In the genomic region with DNA sequence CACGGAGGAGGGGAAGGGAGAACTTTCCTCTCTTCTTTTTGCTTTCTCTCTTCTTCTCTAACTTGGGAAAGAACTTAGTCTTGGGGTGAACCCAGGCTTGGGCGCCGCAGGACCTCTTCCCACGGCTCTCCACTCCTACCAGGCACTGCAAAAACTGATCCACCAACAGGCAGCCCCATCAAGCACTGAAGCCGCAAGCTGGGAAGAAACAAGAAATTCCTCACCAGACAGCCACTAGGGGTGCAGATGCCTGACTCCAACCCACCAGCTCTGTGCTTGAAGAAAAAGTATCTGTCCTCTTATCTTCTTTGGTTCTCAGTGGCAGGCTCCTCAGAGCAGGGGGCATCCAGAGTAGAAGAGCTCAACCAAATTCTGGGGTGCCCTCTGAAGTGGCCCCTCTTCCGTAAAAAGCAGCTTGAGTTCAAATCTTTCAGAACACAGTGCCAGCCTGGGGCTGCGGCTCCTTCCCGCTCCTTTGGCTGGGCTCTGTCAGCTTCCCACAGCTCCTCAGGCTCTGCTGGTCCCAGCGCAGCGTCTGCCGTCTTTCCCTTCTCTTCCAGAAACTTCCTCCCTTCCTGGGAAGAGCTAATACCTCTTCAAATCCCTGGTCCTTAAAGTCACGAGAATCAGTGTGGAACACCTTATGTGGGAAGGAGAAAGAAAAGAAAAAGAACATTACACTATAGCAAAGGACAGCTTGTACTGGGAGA, we compare ENCODE assay signal across 10 cellular contexts. TPM values are rescaled to one million over a fixed set of nuclear protein-coding genes. Genes with fewer than 3 reads are reported as not detected.
A peak's percentile ranks its signal among the peaks of the same experiment; 100 is the strongest.
DNase-seq lines count a peak whose midpoint lies in the region; ATAC-seq and TF ChIP-seq lines count a peak whose summit lies in the region.
"Had no signal": no experiment of that assay in that cellular context is flagged by ENCODE, and none has a peak within 500 bp of the region (broad histone marks: within the 10 kb centered on the region; RNA-seq: fewer than 3 reads in every experiment).

No MANE protein-coding gene starts in this region.

- TF ChIP-seq POLR2A in prostate gland (IDR thresholded peaks at IDR 0.05): no peak

- WGBS in prostate gland: 95% methylated on average over 12 of the region's 12 CpGs

- no peaks in the 10 kb centered on the region for H3K27me3 Mint-ChIP-seq in activated naive CD8-positive, alpha-beta T cell
- no peaks in the 10 kb centered on the region for H3K27me3 Mint-ChIP-seq in activated naive CD8-positive, alpha-beta T cell treated with anti-CD3 and anti-CD28 coated beads, Interleukin-2, amount 50 U/mL, for 24 hours
- peaks cover 18% of the 10 kb centered on the region for H3K27me3 Mint-ChIP-seq in glutamatergic neuron (ENCODE audit: unreplicated experiment)

- ATAC-seq in activated naive CD8-positive, alpha-beta T cell treated with anti-CD3 and anti-CD28 coated beads, Interleukin-2, amount 50 U/mL, for 24 hours: no peak

- no peak for DNase-seq in activated naive CD8-positive, alpha-beta T cell treated with anti-CD3 and anti-CD28 coated beads, Interleukin-2, amount 50 U/mL, for 24 hours
- peak; percentile 45 for DNase-seq in fibroblast of pulmonary artery (ENCODE audit: low read depth)
- no peak for DNase-seq in NCI-H2227 treated with DMSO at 0.1 percent for 48 hours (lab: John Stamatoyannopoulos, UW)
- DNase-seq in glutamatergic neuron: no peak
- DNase-seq in prostate gland (ENCODE audit: low spot score): no peak
- DNase-seq: EL had no signal

- H3K4me3 Mint-ChIP-seq in activated naive CD8-positive, alpha-beta T cell: peak overlapping the region; percentile 91
- no peak overlapping the region for H3K4me3 Mint-ChIP-seq in activated naive CD8-positive, alpha-beta T cell treated with anti-CD3 and anti-CD28 coated beads, Interleukin-2, amount 50 U/mL, for 24 hours
- H3K4me3 Mint-ChIP-seq in glutamatergic neuron (ENCODE audit: unreplicated experiment): no peak overlapping the region

- no peaks in the 10 kb centered on the region for H3K9me3 Mint-ChIP-seq in activated naive CD8-positive, alpha-beta T cell (ENCODE audit: low read depth)
- no peaks in the 10 kb centered on the region for H3K9me3 Mint-ChIP-seq in activated naive CD8-positive, alpha-beta T cell treated with anti-CD3 and anti-CD28 coated beads, Interleukin-2, amount 50 U/mL, for 24 hours
- no peaks in the 10 kb centered on the region for H3K9me3 Mint-ChIP-seq in glutamatergic neuron (ENCODE audit: unreplicated experiment)

- H3K36me3 ChIP-seq in SU-DHL-6 (ENCODE audit: low read length): no peaks in the 10 kb centered on the region
- H3K36me3 ChIP-seq in stomach smooth muscle (ENCODE audit: control insufficient read depth in 2 of 2, insufficient read depth in 2 of 2, low read length in 2 of 2): peaks cover 0 to 4% of the 10 kb centered on the region in 2 donors
- H3K36me3 ChIP-seq in prostate gland: no peaks in the 10 kb centered on the region

- H3K9me3 ChIP-seq in SU-DHL-6 (ENCODE audit: insufficient read depth, low read length): no peaks in the 10 kb centered on the region
- H3K9me3 ChIP-seq in stomach smooth muscle (ENCODE audit: control insufficient read depth in 2 of 2, low read length in 2 of 2): no peaks in the 10 kb centered on the region
- no peaks in the 10 kb centered on the region for H3K9me3 ChIP-seq in prostate gland

- H3K27me3 ChIP-seq in SU-DHL-6 (ENCODE audit: low read length): no peaks in the 10 kb centered on the region
- no peaks in the 10 kb centered on the region for H3K27me3 ChIP-seq in stomach smooth muscle (ENCODE audit: control insufficient read depth in 1 of 2, insufficient read depth in 2 of 2, low read length in 2 of 2)
- H3K27me3 ChIP-seq in prostate gland (replicated peaks; ENCODE audit: insufficient read depth): no peaks in the 10 kb centered on the region

- intact Hi-C loops in prostate gland (cut with DNase I): no loop called here

- no peaks in the 10 kb centered on the region for H3F3A ChIP-seq in SU-DHL-6 (ENCODE audit: insufficient read depth)

- peak overlapping the region; percentile 50 for H3K27ac Mint-ChIP-seq in activated naive CD8-positive, alpha-beta T cell
- H3K27ac Mint-ChIP-seq in activated naive CD8-positive, alpha-beta T cell treated with anti-CD3 and anti-CD28 coated beads, Interleukin-2, amount 50 U/mL, for 24 hours: no peak overlapping the region
- H3K27ac Mint-ChIP-seq in glutamatergic neuron (ENCODE audit: unreplicated experiment): no peak overlapping the region

- no peaks in the 10 kb centered on the region for H3K9me2 ChIP-seq in SU-DHL-6 (replicated peaks; ENCODE audit: insufficient read depth, low read length)

- peaks cover 73% of the 10 kb centered on the region for H3K4me1 Mint-ChIP-seq in activated naive CD8-positive, alpha-beta T cell (ENCODE audit: low read depth)
- peaks cover 74% of the 10 kb centered on the region for H3K4me1 Mint-ChIP-seq in activated naive CD8-positive, alpha-beta T cell treated with anti-CD3 and anti-CD28 coated beads, Interleukin-2, amount 50 U/mL, for 24 hours
- peaks cover 10% of the 10 kb centered on the region for H3K4me1 Mint-ChIP-seq in glutamatergic neuron (ENCODE audit: low read depth, unreplicated experiment)

- H3K4me2 ChIP-seq in SU-DHL-6 (ENCODE audit: low read depth, low read length, poor library complexity, severe bottlenecking): peak overlapping the region; percentile 92

- no peaks in the 10 kb centered on the region for H4K20me1 ChIP-seq in SU-DHL-6 (ENCODE audit: low read depth, low read length)

- H3K27ac ChIP-seq in SU-DHL-6 (ENCODE audit: low read depth, low read length): no peak overlapping the region
- H3K27ac ChIP-seq in stomach smooth muscle (ENCODE audit: low read length): no peak overlapping the region
- H3K27ac ChIP-seq in prostate gland: no peak overlapping the region

- H3K4me1 ChIP-seq in stomach smooth muscle (ENCODE audit: control insufficient read depth, insufficient read depth, low read length) (peaks cover 57% of the 10 kb centered on the region), prostate gland (replicated peaks) (peaks cover 8% of the 10 kb centered on the region)

- peaks cover 52% of the 10 kb centered on the region for H3K79me2 ChIP-seq in SU-DHL-6 (ENCODE audit: insufficient read depth, low read length)

- H2AFZ ChIP-seq in SU-DHL-6 (ENCODE audit: low read depth, low read length, severe bottlenecking): no peak overlapping the region

- TF ChIP-seq CTCF in SU-DHL-6 (IDR thresholded peaks at IDR 0.05; ENCODE audit: insufficient read depth, low read length, poor library complexity, severe bottlenecking) (no peak), fibroblast of pulmonary artery (IDR thresholded peaks at IDR 0.05; ENCODE audit: low read length, missing control alignments) (peak; percentile 54), glutamatergic neuron (IDR thresholded peaks at IDR 0.05; ENCODE audit: partially characterized antibody, unreplicated experiment) (no peak), prostate gland (IDR thresholded peaks at IDR 0.05) (no peak)

- H3K4me3 ChIP-seq in SU-DHL-6 (ENCODE audit: insufficient read depth, low read length, poor library complexity, severe bottlenecking) (no peak overlapping the region), fibroblast of pulmonary artery (replicated peaks; ENCODE audit: low read depth, low read length) (peak overlapping the region; percentile 7), stomach smooth muscle (ENCODE audit: low read length in 2 of 2) (peak overlapping the region; percentile 88 to 90), prostate gland (no peak overlapping the region)

- no peak overlapping the region for H3K9ac ChIP-seq in SU-DHL-6 (ENCODE audit: low read length)
- no peak overlapping the region for H3K9ac ChIP-seq in stomach smooth muscle (ENCODE audit: low read length in 2 of 2)

- H3K36me3 Mint-ChIP-seq in activated naive CD8-positive, alpha-beta T cell: peaks cover 3% of the 10 kb centered on the region
- H3K36me3 Mint-ChIP-seq in activated naive CD8-positive, alpha-beta T cell treated with anti-CD3 and anti-CD28 coated beads, Interleukin-2, amount 50 U/mL, for 24 hours (ENCODE audit: low read depth): peaks cover 25% of the 10 kb centered on the region
- no peaks in the 10 kb centered on the region for H3K36me3 Mint-ChIP-seq in glutamatergic neuron (ENCODE audit: unreplicated experiment)

RNA-seq across cellular contexts. Expression of a gene that starts 2.4 kb away (rescaled TPM):
- 6.2 TPM for total RNA-seq in glutamatergic neuron (ENCODE audit: unreplicated experiment)
- total RNA-seq in prostate gland: 100 to 1,000 TPM in 1 of 2 donors, 10 to 100 TPM in 1; 20.3 to 114 TPM

RNA-seq across cellular contexts. Expression of a gene that starts 35.3 kb away (rescaled TPM):
- total RNA-seq in glutamatergic neuron (ENCODE audit: unreplicated experiment) (1.7 TPM), prostate gland (10 to 100 TPM; 18.6 to 36.7 TPM)

RNA-seq across cellular contexts. Expression of a gene that starts 39.3 kb away (rescaled TPM):
- not detected for total RNA-seq in glutamatergic neuron (ENCODE audit: unreplicated experiment)
- not detected for total RNA-seq in prostate gland
- total RNA-seq: NCI-H460 had no signal

Comparison
In these comparisons a context has a peak if more than half of its experiments do, and no peak if none do; other contexts are left out.
1. H3K4me3 ChIP-seq: peak in fibroblast of pulmonary artery (single experiment) and stomach smooth muscle (2 of 2); none in SU-DHL-6 (single experiment) and prostate gland (0 of 2).